18 cellular contexts compared by ENCODE assay signal in genomic region chr17:4008082-4008435, GRCh38. TPM values are rescaled to one million over a fixed set of nuclear protein-coding genes. Genes with fewer than 3 reads are reported as not detected.
DNase-seq lines count a peak whose midpoint lies in the region; ATAC-seq and TF ChIP-seq lines count a peak whose summit lies in the region.
"Had no signal": no experiment of that assay in that cellular context is flagged by ENCODE, and none has a peak within 500 bp of the region (broad histone marks: within the 10 kb centered on the region; RNA-seq: fewer than 3 reads in every experiment).

No MANE protein-coding gene starts in this region.

- H3K4me1 ChIP-seq in DOHH2 (ENCODE audit: control insufficient read depth, low read length) (peaks cover 10% of the 10 kb centered on the region), Loucy (ENCODE audit: insufficient read depth, low read length, poor library complexity, severe bottlenecking) (peaks cover 11% of the 10 kb centered on the region), breast epithelium (no peaks in the 10 kb centered on the region)

- intact Hi-C loops in breast epithelium (cut with DNase I; ENCODE audit: low total_unique reads) = no loop called here

- H3K4me3 ChIP-seq in DOHH2 (ENCODE audit: low read length) = no peak overlapping the region
- H3K4me3 ChIP-seq in Loucy (ENCODE audit: low read length, poor library complexity, severe bottlenecking) = no peak overlapping the region
- no peak overlapping the region for H3K4me3 ChIP-seq in coronary artery
- H3K4me3 ChIP-seq in breast epithelium = no peak overlapping the region
- H3K4me3 ChIP-seq: left ventricle myocardium inferior, skin epidermis, suprapubic skin had no signal

- H3K36me3 ChIP-seq in DOHH2 (ENCODE audit: control insufficient read depth, low read length) = peaks cover 60% of the 10 kb centered on the region
- peaks cover 46% of the 10 kb centered on the region; the same call in 1 of the 2 replicates for H3K36me3 ChIP-seq in Loucy (ENCODE audit: insufficient read depth, low read length)
- H3K36me3 ChIP-seq in breast epithelium = peaks cover 10% of the 10 kb centered on the region

- peaks cover 7% of the 10 kb centered on the region for H3K4me1 Mint-ChIP-seq in osteocyte (ENCODE audit: unreplicated experiment)

- peaks cover 36% of the 10 kb centered on the region for H3K36me3 Mint-ChIP-seq in osteocyte (ENCODE audit: unreplicated experiment)

- H3K27ac ChIP-seq in DOHH2 (ENCODE audit: low read depth, low read length) (no peak overlapping the region), coronary artery (peak overlapping the region; percentile 56 to 60), breast epithelium (no peak overlapping the region)
- H3K27ac ChIP-seq: left ventricle myocardium inferior, skin epidermis had no signal

- TF ChIP-seq POLR2A in breast epithelium (IDR thresholded peaks at IDR 0.05) = no peak

- H3K4me2 ChIP-seq in DOHH2 (ENCODE audit: low read length) = no peak overlapping the region
- H3K4me2 ChIP-seq in Loucy (ENCODE audit: low read depth, low read length, poor library complexity, severe bottlenecking) = no peak overlapping the region

- H3K9me2 ChIP-seq in DOHH2 (replicated peaks; ENCODE audit: control insufficient read depth, low read length) (no peaks in the 10 kb centered on the region), Loucy (replicated peaks; ENCODE audit: low read depth, low read length) (no peaks in the 10 kb centered on the region)

- H3K27ac Mint-ChIP-seq in osteocyte (ENCODE audit: unreplicated experiment) = no peak overlapping the region
- H3K27ac Mint-ChIP-seq: T-helper 1 cell treated with Interleukin-12 subunit alpha and Interleukin-12 subunit beta and Interleukin-4 antibody, amounts not matched to agents 30 μg/mL and 1 μg/mL, for 36 hours had no signal

- H3K27me3 ChIP-seq in DOHH2 (ENCODE audit: control insufficient read depth, low read length) (no peaks in the 10 kb centered on the region), Loucy (ENCODE audit: insufficient read depth, low read length, poor library complexity, severe bottlenecking) (no peaks in the 10 kb centered on the region), breast epithelium (no peaks in the 10 kb centered on the region)
- H3K27me3 ChIP-seq: suprapubic skin had no signal

- no peaks in the 10 kb centered on the region for H3K9me3 Mint-ChIP-seq in osteocyte (ENCODE audit: unreplicated experiment)
- H3K9me3 Mint-ChIP-seq: T-helper 1 cell treated with Interleukin-12 subunit alpha and Interleukin-12 subunit beta and Interleukin-4 antibody, amounts not matched to agents 30 μg/mL and 1 μg/mL, for 36 hours had no signal

- no peaks in the 10 kb centered on the region for H4K20me1 ChIP-seq in DOHH2 (ENCODE audit: control insufficient read depth, insufficient read depth, low read depth, low read length)
- no peaks in the 10 kb centered on the region for H4K20me1 ChIP-seq in Loucy (ENCODE audit: insufficient read depth, low read length, poor library complexity, severe bottlenecking)

- H3K9ac ChIP-seq in Loucy (ENCODE audit: low read depth, low read length, poor library complexity, severe bottlenecking) = no peak overlapping the region

- peaks cover 2% of the 10 kb centered on the region; the same call in 1 of the 2 replicates for H3F3A ChIP-seq in DOHH2 (ENCODE audit: control insufficient read depth, insufficient read depth)
- H3F3A ChIP-seq in Loucy (ENCODE audit: low read depth) = no peaks in the 10 kb centered on the region

- H3K79me2 ChIP-seq in DOHH2 (ENCODE audit: control insufficient read depth, low read length) (no peaks in the 10 kb centered on the region), Loucy (ENCODE audit: insufficient read depth, low read length) (no peaks in the 10 kb centered on the region)

- no peak for ATAC-seq in HG03108 (IDR thresholded peaks at IDR 0.05; ENCODE audit: unreplicated experiment)

- H3K4me3 Mint-ChIP-seq in osteocyte (ENCODE audit: unreplicated experiment) = no peak overlapping the region
- H3K4me3 Mint-ChIP-seq: T-helper 1 cell treated with Interleukin-12 subunit alpha and Interleukin-12 subunit beta and Interleukin-4 antibody, amounts not matched to agents 30 μg/mL and 1 μg/mL, for 36 hours had no signal

- H2AFZ ChIP-seq in Loucy (ENCODE audit: low read length) = no peak overlapping the region

- TF ChIP-seq CTCF in DOHH2 (IDR thresholded peaks at IDR 0.05; ENCODE audit: low read depth, low read length, poor library complexity, severe bottlenecking) = peak; percentile 34
- peak; percentile 61 for TF ChIP-seq CTCF in Loucy (conservative IDR thresholded peaks at IDR 0.05; ENCODE audit: low read length)
- TF ChIP-seq CTCF in coronary artery (IDR thresholded peaks at IDR 0.05) = no peak
- peak; percentile 15 for TF ChIP-seq CTCF in osteocyte (IDR thresholded peaks at IDR 0.05)
- TF ChIP-seq CTCF in breast epithelium (IDR thresholded peaks at IDR 0.05) = no peak

- H3K9me3 ChIP-seq in DOHH2 (ENCODE audit: control insufficient read depth, insufficient read depth, low read length) = no peaks in the 10 kb centered on the region
- H3K9me3 ChIP-seq in Loucy (ENCODE audit: insufficient read depth, low read depth, low read length) = no peaks in the 10 kb centered on the region
- no peaks in the 10 kb centered on the region for H3K9me3 ChIP-seq in breast epithelium
- H3K9me3 ChIP-seq: left ventricle myocardium inferior, suprapubic skin had no signal

- no peaks in the 10 kb centered on the region for H3K27me3 Mint-ChIP-seq in osteocyte (ENCODE audit: unreplicated experiment)

- DNase-seq in coronary artery (ENCODE audit: low spot score) (no peak), osteocyte (ENCODE audit: extremely low spot score, unreplicated experiment) (no peak), breast epithelium (ENCODE audit: low spot score in 2 of 2) (no peak), HCEC 1CT (no peak), glomerular visceral epithelial cell (ENCODE audit: extremely low spot score) (no peak)
- DNase-seq: activated gamma-delta T cell; amygdala; left ventricle myocardium inferior; NCI-H1436 treated with DMSO at 0.1 percent for 48 hours; NCI-H446; Right ventricle myocardium superior; stimulated activated CD4-positive, alpha-beta T cell treated with anti-CD3 and anti-CD28 coated beads, Interleukin-4, amount 100 ng/mL, for 4 hours had no signal

RNA-seq across cellular contexts. Expression of gene ATP2A3, which starts 43.8 kb away (rescaled TPM):
- total RNA-seq in osteocyte = not detected in 2 replicates
- 10 to 100 TPM in 1 of 3 donors, 1 to 10 TPM in 2; 2.6 to 15.1 (median 9.8) TPM for total RNA-seq in breast epithelium

Comparison
In these comparisons a context has a peak if more than half of its experiments do, and no peak if none do; other contexts are left out.
1. H3K27ac ChIP-seq: peak in coronary artery (2 of 2); none in DOHH2 (single experiment) and breast epithelium (0 of 2).
2. CTCF ChIP-seq: peak in DOHH2 (single experiment), Loucy (single experiment) and osteocyte (single experiment); none in coronary artery (single experiment) and breast epithelium (0 of 3).